21 cellular contexts compared by ENCODE assay signal in the genomic region with DNA sequence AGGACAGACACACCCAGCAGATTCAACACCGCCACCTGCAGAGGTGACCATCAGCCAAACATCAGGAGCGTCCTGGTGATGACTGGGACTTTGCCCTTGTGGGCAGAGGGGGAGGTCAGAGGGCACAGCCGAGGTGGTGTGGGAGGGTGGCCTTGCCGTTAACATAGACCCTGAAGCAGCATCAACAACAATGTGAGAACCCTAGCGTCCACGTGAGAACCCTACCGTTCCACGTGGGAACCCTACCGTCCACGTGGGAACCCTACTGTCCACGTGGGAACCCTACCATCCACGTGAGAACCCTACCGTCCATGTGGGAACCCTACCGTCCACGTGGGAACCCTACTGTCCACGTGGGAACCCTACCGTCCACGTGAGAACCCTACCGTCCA.
"Had no signal": no experiment of that assay in that cellular context is flagged by ENCODE, and none has a peak within 500 bp of the region (broad histone marks: within the 10 kb centered on the region; RNA-seq: fewer than 3 reads in every experiment).

No MANE protein-coding gene starts in this region.

- H3K36me3 Mint-ChIP-seq: activated naive CD4-positive, alpha-beta T cell treated with anti-CD3 and anti-CD28 coated beads, Interleukin-2, amount 50 U/mL, for 72 hours had no signal

- H3K27ac Mint-ChIP-seq: activated CD4-positive, alpha-beta T cell treated with anti-CD3 and anti-CD28 coated beads for 36 hours; activated CD8-positive, alpha-beta T cell treated with anti-CD3 and anti-CD28 coated beads, Interleukin-2, amount 10 ng/mL, durations not matched to agents 7 days and 5 days; activated naive CD4-positive, alpha-beta T cell treated with anti-CD3 and anti-CD28 coated beads, Interleukin-2, amount 50 U/mL, for 72 hours had no signal

- H3K4me3 ChIP-seq: cardiac muscle cell, SJCRH30 had no signal

- H3K9me3 Mint-ChIP-seq: activated naive CD4-positive, alpha-beta T cell treated with anti-CD3 and anti-CD28 coated beads, Interleukin-2, amount 50 U/mL, for 72 hours had no signal

- H3K27me3 ChIP-seq: brain microvascular endothelial cell, cardiac muscle cell, SJCRH30 had no signal

- H3K4me3 Mint-ChIP-seq: activated CD4-positive, alpha-beta T cell treated with anti-CD3 and anti-CD28 coated beads for 36 hours; activated CD8-positive, alpha-beta T cell treated with anti-CD3 and anti-CD28 coated beads, Interleukin-2, amount 10 ng/mL, durations not matched to agents 7 days and 5 days had no signal

- H3K27ac ChIP-seq: brain microvascular endothelial cell, cardiac muscle cell, KMS-11, SJCRH30, WERI-Rb-1 had no signal

- H3K9me3 ChIP-seq: SJCRH30, SK-N-SH had no signal

- H3K4me2 ChIP-seq: KMS-11, SK-N-SH had no signal

- DNase-seq: activated CD4-positive, alpha-beta T cell treated with anti-CD3 and anti-CD28 coated beads for 36 hours; activated CD4-positive, alpha-beta T cell treated with anti-CD3 and anti-CD28 coated beads, Interleukin-2, amount 50 U/mL, for 1 hour; activated CD8-positive, alpha-beta T cell treated with anti-CD3 and anti-CD28 coated beads, Interleukin-2, amount 10 ng/mL, durations not matched to agents 7 days and 5 days; activated naive CD4-positive, alpha-beta T cell; activated T-cell treated with anti-CD3 and anti-CD28 coated beads, Interleukin-2, amount 50 U/mL, for 1 hour; brain microvascular endothelial cell; NCI-H1092; NCI-H1417; NCI-H2029; NCI-H2107; NCI-H2171 treated with DMSO at 0.1 percent for 48 hours; NCI-H226; NCI-H526; NCI-H82; SJCRH30; T-helper 1 cell; WERI-Rb-1 had no signal

- H3K4me1 Mint-ChIP-seq: activated CD4-positive, alpha-beta T cell treated with anti-CD3 and anti-CD28 coated beads for 36 hours had no signal

- H3K4me1 ChIP-seq: SJCRH30 had no signal

- H3K36me3 ChIP-seq: brain microvascular endothelial cell, cardiac muscle cell, SJCRH30, WERI-Rb-1 had no signal

- H3K9ac ChIP-seq: KMS-11, SK-N-SH had no signal

- ATAC-seq: activated CD4-positive, alpha-beta T cell treated with anti-CD3 and anti-CD28 coated beads for 36 hours; activated CD8-positive, alpha-beta T cell treated with anti-CD3 and anti-CD28 coated beads, Interleukin-2, amount 10 ng/mL, durations not matched to agents 7 days and 5 days; activated naive CD4-positive, alpha-beta T cell treated with anti-CD3 and anti-CD28 coated beads, Interleukin-2, amount 50 U/mL, for 72 hours had no signal
